ENCODE assay signal across 1 cellular context in the genomic region with DNA sequence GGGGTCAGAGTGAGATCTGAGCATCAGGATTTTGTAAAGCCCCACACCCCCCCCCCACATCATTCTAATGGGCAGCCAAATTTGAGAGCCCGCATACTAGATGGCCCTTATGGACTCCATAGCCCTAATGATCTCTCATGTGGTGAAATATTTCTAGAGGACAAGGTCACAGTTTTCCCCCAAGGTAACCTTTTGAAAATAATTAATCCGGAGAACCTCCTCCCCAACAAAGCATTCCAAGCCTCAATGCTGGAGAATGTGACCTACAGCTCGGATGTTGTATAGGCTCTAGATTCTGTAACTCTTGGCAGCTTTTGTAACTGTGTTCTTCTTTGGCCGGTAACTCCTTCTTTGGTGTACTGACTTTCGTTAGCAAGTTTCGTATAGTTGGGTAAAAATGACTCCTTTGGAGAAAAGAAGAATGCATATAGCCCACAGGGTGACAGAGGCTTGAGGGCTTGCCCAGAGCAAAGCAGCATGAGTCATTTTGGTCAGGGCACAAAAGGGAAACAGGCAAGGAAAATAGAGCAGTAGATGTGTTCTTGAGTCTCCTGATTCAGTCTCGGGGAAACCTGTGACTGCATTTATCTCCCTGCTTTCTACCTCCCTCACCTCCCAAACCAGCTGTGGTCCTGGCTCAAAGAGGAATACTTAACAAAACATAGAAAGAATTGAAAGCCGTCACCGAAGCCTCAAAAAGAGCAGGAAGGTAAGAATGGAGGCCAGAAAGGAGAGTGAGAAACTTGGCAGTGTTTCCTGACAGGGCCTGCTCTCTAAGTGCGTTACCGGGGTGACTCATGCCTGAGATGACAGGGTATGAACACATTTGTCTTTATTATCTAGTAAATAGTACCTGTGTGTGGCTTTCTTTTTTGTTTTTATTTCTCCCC.
TF ChIP-seq lines count a peak whose summit lies in the region.

No MANE protein-coding gene starts in this region.

TF ChIP-seq in A549, 52 proteins besides CTCF, POLR2A, EP300 and RAD21 (continued from another document):
- TF ChIP-seq, protein P1, sequence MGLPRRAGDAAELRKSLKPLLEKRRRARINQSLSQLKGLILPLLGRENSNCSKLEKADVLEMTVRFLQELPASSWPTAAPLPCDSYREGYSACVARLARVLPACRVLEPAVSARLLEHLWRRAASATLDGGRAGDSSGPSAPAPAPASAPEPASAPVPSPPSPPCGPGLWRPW (IDR thresholded peaks at IDR 0.05): no peak
- TF ChIP-seq, protein P2, sequence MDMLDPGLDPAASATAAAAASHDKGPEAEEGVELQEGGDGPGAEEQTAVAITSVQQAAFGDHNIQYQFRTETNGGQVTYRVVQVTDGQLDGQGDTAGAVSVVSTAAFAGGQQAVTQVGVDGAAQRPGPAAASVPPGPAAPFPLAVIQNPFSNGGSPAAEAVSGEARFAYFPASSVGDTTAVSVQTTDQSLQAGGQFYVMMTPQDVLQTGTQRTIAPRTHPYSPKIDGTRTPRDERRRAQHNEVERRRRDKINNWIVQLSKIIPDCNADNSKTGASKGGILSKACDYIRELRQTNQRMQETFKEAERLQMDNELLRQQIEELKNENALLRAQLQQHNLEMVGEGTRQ (IDR thresholded peaks at IDR 0.05): no peak
- no peak for TF ChIP-seq NPAS2 (CRISPR knock-in tag; IDR thresholded peaks at IDR 0.05; ENCODE audit: borderline replicate concordance)
- no peak for TF ChIP-seq HOXB5 (CRISPR knock-in tag; IDR thresholded peaks at IDR 0.05)
- peak; percentile 40; the same call in 1 of the 2 replicates for TF ChIP-seq JUNB (IDR thresholded peaks at IDR 0.05)
- TF ChIP-seq, protein P3, sequence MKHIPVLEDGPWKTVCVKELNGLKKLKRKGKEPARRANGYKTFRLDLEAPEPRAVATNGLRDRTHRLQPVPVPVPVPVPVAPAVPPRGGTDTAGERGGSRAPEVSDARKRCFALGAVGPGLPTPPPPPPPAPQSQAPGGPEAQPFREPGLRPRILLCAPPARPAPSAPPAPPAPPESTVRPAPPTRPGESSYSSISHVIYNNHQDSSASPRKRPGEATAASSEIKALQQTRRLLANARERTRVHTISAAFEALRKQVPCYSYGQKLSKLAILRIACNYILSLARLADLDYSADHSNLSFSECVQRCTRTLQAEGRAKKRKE (CRISPR knock-in tag; IDR thresholded peaks at IDR 0.05; ENCODE audit: low read depth): no peak
- TF ChIP-seq NFE2L2 (conservative IDR thresholded peaks at IDR 0.05; ENCODE audit: low read length): no peak
- TF ChIP-seq FOSL2 (IDR thresholded peaks at IDR 0.05): peak; percentile 53
- peak; percentile 73 for TF ChIP-seq FOSL2 (CRISPR knock-in tag; IDR thresholded peaks at IDR 0.05)
- TF ChIP-seq POLR2AphosphoS2 (conservative IDR thresholded peaks at IDR 0.05; ENCODE audit: low read length): no peak
- TF ChIP-seq GATA3 (IDR thresholded peaks at IDR 0.05; ENCODE audit: borderline replicate concordance): 0 out of 2 replicates have a peak, but pooled peaks have one; percentile 9
- TF ChIP-seq TFCP2L1 (CRISPR knock-in tag; IDR thresholded peaks at IDR 0.05): no peak
- TF ChIP-seq KDM5A (IDR thresholded peaks at IDR 0.05): no peak
- TF ChIP-seq MAZ (IDR thresholded peaks at IDR 0.05; ENCODE audit: borderline replicate concordance, low read depth, low read length): no peak
- no peak for TF ChIP-seq HOXB13 (CRISPR knock-in tag; IDR thresholded peaks at IDR 0.05; ENCODE audit: low read depth)
- TF ChIP-seq TP53 (CRISPR knock-in tag; IDR thresholded peaks at IDR 0.05): no peak
- TF ChIP-seq HOXA7 (CRISPR knock-in tag; IDR thresholded peaks at IDR 0.05): no peak
- TF ChIP-seq RARB (CRISPR knock-in tag; IDR thresholded peaks at IDR 0.05): no peak
- TF ChIP-seq CHD4 (IDR thresholded peaks at IDR 0.05; ENCODE audit: borderline replicate concordance): no peak
- TF ChIP-seq HDAC2 (IDR thresholded peaks at IDR 0.05): no peak
- TF ChIP-seq BHLHE40 (IDR thresholded peaks at IDR 0.05; ENCODE audit: low read depth, low read length): no peak
- no peak for TF ChIP-seq ZC3H11A (IDR thresholded peaks at IDR 0.05)
- no peak for TF ChIP-seq MYC (IDR thresholded peaks at IDR 0.05; ENCODE audit: borderline replicate concordance, low read length)
- TF ChIP-seq ZFP36 (IDR thresholded peaks at IDR 0.05; ENCODE audit: borderline replicate concordance, partially characterized antibody): no peak
- TF ChIP-seq, protein P4, sequence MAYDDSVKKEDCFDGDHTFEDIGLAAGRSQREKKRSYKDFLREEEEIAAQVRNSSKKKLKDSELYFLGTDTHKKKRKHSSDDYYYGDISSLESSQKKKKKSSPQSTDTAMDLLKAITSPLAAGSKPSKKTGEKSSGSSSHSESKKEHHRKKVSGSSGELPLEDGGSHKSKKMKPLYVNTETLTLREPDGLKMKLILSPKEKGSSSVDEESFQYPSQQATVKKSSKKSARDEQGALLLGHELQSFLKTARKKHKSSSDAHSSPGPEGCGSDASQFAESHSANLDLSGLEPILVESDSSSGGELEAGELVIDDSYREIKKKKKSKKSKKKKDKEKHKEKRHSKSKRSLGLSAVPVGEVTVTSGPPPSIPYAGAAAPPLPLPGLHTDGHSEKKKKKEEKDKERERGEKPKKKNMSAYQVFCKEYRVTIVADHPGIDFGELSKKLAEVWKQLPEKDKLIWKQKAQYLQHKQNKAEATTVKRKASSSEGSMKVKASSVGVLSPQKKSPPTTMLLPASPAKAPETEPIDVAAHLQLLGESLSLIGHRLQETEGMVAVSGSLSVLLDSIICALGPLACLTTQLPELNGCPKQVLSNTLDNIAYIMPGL (CRISPR knock-in tag; IDR thresholded peaks at IDR 0.05; ENCODE audit: borderline replicate concordance): no peak
- no peak for TF ChIP-seq ELK1 (IDR thresholded peaks at IDR 0.05; ENCODE audit: low read depth, low read length)
- TF ChIP-seq CBX2 (IDR thresholded peaks at IDR 0.05; ENCODE audit: borderline replicate concordance, low read depth): no peak
- TF ChIP-seq, protein P5, sequence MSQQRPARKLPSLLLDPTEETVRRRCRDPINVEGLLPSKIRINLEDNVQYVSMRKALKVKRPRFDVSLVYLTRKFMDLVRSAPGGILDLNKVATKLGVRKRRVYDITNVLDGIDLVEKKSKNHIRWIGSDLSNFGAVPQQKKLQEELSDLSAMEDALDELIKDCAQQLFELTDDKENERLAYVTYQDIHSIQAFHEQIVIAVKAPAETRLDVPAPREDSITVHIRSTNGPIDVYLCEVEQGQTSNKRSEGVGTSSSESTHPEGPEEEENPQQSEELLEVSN (IDR thresholded peaks at IDR 0.05; ENCODE audit: borderline replicate concordance, low read depth): no peak; the same call in 1 of the 2 replicates
- peak in 1 of 2 experiments; percentile 48; a peak in 1 of 5 replicates for TF ChIP-seq JUN (IDR thresholded peaks at IDR 0.05)
- no peak for TF ChIP-seq RNF2 (IDR thresholded peaks at IDR 0.05; ENCODE audit: borderline replicate concordance, low read depth)
- no peak for TF ChIP-seq HEYL (CRISPR knock-in tag; IDR thresholded peaks at IDR 0.05)
- no peak for TF ChIP-seq ZNF302 (CRISPR knock-in tag; IDR thresholded peaks at IDR 0.05)
- no peak for TF ChIP-seq MAFK (IDR thresholded peaks at IDR 0.05; ENCODE audit: partially characterized antibody)
- TF ChIP-seq FOSB (CRISPR knock-in tag; IDR thresholded peaks at IDR 0.05): no peak
- no peak for TF ChIP-seq RCOR1 (IDR thresholded peaks at IDR 0.05; ENCODE audit: low read depth, low read length)
- no peak for TF ChIP-seq SMC3 (IDR thresholded peaks at IDR 0.05)
TF ChIP-seq in A549: peak in this region for 5.
